8 cellular contexts compared by ENCODE assay signal in genomic region chr1:109396971-109397370, GRCh38. TPM values are rescaled to one million over a fixed set of nuclear protein-coding genes. Genes with fewer than 3 reads are reported as not detected.
DNase-seq lines count a peak whose midpoint lies in the region; ATAC-seq, FAIRE-seq and TF ChIP-seq lines count a peak whose summit lies in the region.

No MANE protein-coding gene starts in this region.

- H3K79me2 ChIP-seq in DND-41 (ENCODE audit: insufficient read depth, low read length), result peaks cover 52% of the 10 kb centered on the region

- peak overlapping the region; percentile 64 for H3K9ac ChIP-seq in DND-41 (ENCODE audit: low read depth, low read length)

- peak overlapping the region; percentile 5; the same call in 1 of the 2 replicates for H3K27ac ChIP-seq in DND-41 (ENCODE audit: low read length)
- peak overlapping the region; percentile 96 to 97 for H3K27ac ChIP-seq in coronary artery

- peak overlapping the region in 1 of 2 donors; percentile 33 for H3K27ac Mint-ChIP-seq in natural killer cell treated with Interleukin-12 subunit alpha and Interleukin-12 subunit beta and Interleukin-15 and Interleukin-18, amount 100 ng/mL, for 72 hours

- peaks cover 51% of the 10 kb centered on the region for H3K4me1 ChIP-seq in DND-41 (ENCODE audit: insufficient read depth, low read length)

- H3K36me3 Mint-ChIP-seq in natural killer cell treated with Interleukin-12 subunit alpha and Interleukin-12 subunit beta and Interleukin-15 and Interleukin-18, amount 100 ng/mL, for 72 hours, result peaks cover 8% of the 10 kb centered on the region

- H3K4me3 Mint-ChIP-seq in natural killer cell treated with Interleukin-12 subunit alpha and Interleukin-12 subunit beta and Interleukin-15 and Interleukin-18, amount 100 ng/mL, for 72 hours, result peak overlapping the region; percentile 82

- peak overlapping the region; percentile 82 for H2AFZ ChIP-seq in DND-41 (ENCODE audit: low read depth, low read length)

- peaks cover 15% of the 10 kb centered on the region in 2 donors for H3K4me1 Mint-ChIP-seq in natural killer cell treated with Interleukin-12 subunit alpha and Interleukin-12 subunit beta and Interleukin-15 and Interleukin-18, amount 100 ng/mL, for 72 hours (ENCODE audit: low read depth in 2 of 2)

- peaks cover 22 to 48% of the 10 kb centered on the region in 2 donors for H3K27me3 Mint-ChIP-seq in natural killer cell treated with Interleukin-12 subunit alpha and Interleukin-12 subunit beta and Interleukin-15 and Interleukin-18, amount 100 ng/mL, for 72 hours

- FAIRE-seq in D721Med (lab: Jason Lieb, UNC), result no peak

- DNase-seq in DND-41, result no peak
- DNase-seq in LoVo (ENCODE audit: low spot score), result peak; percentile 4
- no peak for DNase-seq in coronary artery (ENCODE audit: low spot score)
- no peak for DNase-seq in natural killer cell treated with Interleukin-12 subunit alpha and Interleukin-12 subunit beta and Interleukin-15 and Interleukin-18, amount 100 ng/mL, for 72 hours (ENCODE audit: low spot score)
- DNase-seq in EL, result no peak
- DNase-seq in D721Med (ENCODE audit: insufficient read length, low spot score), result no peak

- peak overlapping the region; percentile 69 for H3K4me2 ChIP-seq in DND-41 (ENCODE audit: insufficient read depth, low read length)

- H3K36me3 ChIP-seq in DND-41 (ENCODE audit: insufficient read depth, low read length), result peaks cover 17% of the 10 kb centered on the region

- ATAC-seq in DND-41 (ENCODE audit: insufficient read depth, low read depth) (no peak), GM19328 (IDR thresholded peaks at IDR 0.05; ENCODE audit: unreplicated experiment) (no peak), GM21737 (IDR thresholded peaks at IDR 0.05; ENCODE audit: unreplicated experiment) (no peak)
- ATAC-seq in natural killer cell treated with Interleukin-12 subunit alpha and Interleukin-12 subunit beta and Interleukin-15 and Interleukin-18, amount 100 ng/mL, for 72 hours, result no peak

- H3K27me3 ChIP-seq in DND-41 (ENCODE audit: insufficient read depth, low read length, poor library complexity), result no peaks in the 10 kb centered on the region

- no peaks in the 10 kb centered on the region for H3K9me3 ChIP-seq in DND-41 (ENCODE audit: insufficient read depth, low read length, severe bottlenecking)

- H4K20me1 ChIP-seq in DND-41 (ENCODE audit: insufficient read depth, low read length), result peaks cover 6% of the 10 kb centered on the region; the same call in 1 of the 2 replicates

- no peaks in the 10 kb centered on the region for H3K9me3 Mint-ChIP-seq in natural killer cell treated with Interleukin-12 subunit alpha and Interleukin-12 subunit beta and Interleukin-15 and Interleukin-18, amount 100 ng/mL, for 72 hours

- TF ChIP-seq CTCF in DND-41 (IDR thresholded peaks at IDR 0.05; ENCODE audit: borderline replicate concordance, extremely low read depth, low read length, poor library complexity, severe bottlenecking) (no peak), coronary artery (IDR thresholded peaks at IDR 0.05) (no peak), D721Med (IDR thresholded peaks at IDR 0.05; ENCODE audit: insufficient read depth, missing control alignments) (no peak)

- H3K4me3 ChIP-seq in DND-41 (ENCODE audit: low read depth in 1 of 2, low read length in 2 of 2) (peak overlapping the region; percentile 33 to 65; a peak in 3 of 4 replicates), coronary artery (peak overlapping the region; percentile 83)

RNA-seq across cellular contexts. Expression of gene SORT1, which starts 0.7 kb away (rescaled TPM):
- total RNA-seq in natural killer cell treated with Interleukin-12 subunit alpha and Interleukin-12 subunit beta and Interleukin-15 and Interleukin-18, amount 100 ng/mL, for 72 hours, result 1 to 10 TPM; 5.8 to 7.9 TPM

RNA-seq across cellular contexts. Expression of gene PSMA5, which starts 29.3 kb away (rescaled TPM):
- 100 to 1,000 TPM; 194 to 201 TPM for total RNA-seq in natural killer cell treated with Interleukin-12 subunit alpha and Interleukin-12 subunit beta and Interleukin-15 and Interleukin-18, amount 100 ng/mL, for 72 hours
